ENCODE assay signal across 18 cellular contexts in genomic region chr4:179585761-179586160, GRCh38.
DNase-seq lines count a peak whose midpoint lies in the region; ATAC-seq and TF ChIP-seq lines count a peak whose summit lies in the region.
"Had no signal": no experiment of that assay in that cellular context is flagged by ENCODE, and none has a peak within 500 bp of the region (broad histone marks: within the 10 kb centered on the region; RNA-seq: fewer than 3 reads in every experiment).

No MANE protein-coding gene starts in this region.

- peak overlapping the region; percentile 28 for H2AFZ ChIP-seq in neural progenitor cell (replicated peaks)

- peaks cover 7% of the 10 kb centered on the region for H3K4me1 Mint-ChIP-seq in neural progenitor cell
- H3K4me1 Mint-ChIP-seq: CD4-positive, CD25-positive, alpha-beta regulatory T cell; CD8-positive, alpha-beta memory T cell; IgD-negative memory B cell had no signal

- H3F3A ChIP-seq in neural progenitor cell (ENCODE audit: low read depth) = no peaks in the 10 kb centered on the region

- peak; percentile 16 to 84 for DNase-seq in HAP-1 (ENCODE audit: low spot score in 2 of 2)
- peak; percentile 19 for DNase-seq in MV-4-11 (lab: John Stamatoyannopoulos, UW)
- DNase-seq in choroid plexus epithelial cell (ENCODE audit: low read depth) = peak; percentile 2
- DNase-seq in neural progenitor cell (ENCODE audit: low spot score) = no peak
- DNase-seq in NK-92 treated with Interleukin-12 subunit alpha and Interleukin-12 subunit beta, amount 100 ng/mL, for 24 hours (lab: John Stamatoyannopoulos, UW) = no peak
- no peak for DNase-seq in sciatic nerve (ENCODE audit: low spot score)
- DNase-seq in T-helper 1 cell = no peak
- no peak for DNase-seq in NCI-H748 treated with DMSO at 0.1 percent for 48 hours (lab: John Stamatoyannopoulos, UW)
- DNase-seq: ACHN; BE2C; C1 segment of cervical spinal cord; CD4-positive, CD25-positive, alpha-beta regulatory T cell; CD8-positive, alpha-beta memory T cell; COR-L47; HFFc6; KBM-7 had no signal

- no peak for ATAC-seq in sciatic nerve
- ATAC-seq: HCT116 had no signal

- H3K79me2 ChIP-seq in neural progenitor cell (ENCODE audit: low read depth) = no peaks in the 10 kb centered on the region

- H3K27me3 Mint-ChIP-seq in neural progenitor cell (ENCODE audit: insufficient read depth, low read depth) = no peaks in the 10 kb centered on the region
- H3K27me3 Mint-ChIP-seq: CD4-positive, CD25-positive, alpha-beta regulatory T cell; CD8-positive, alpha-beta memory T cell; IgD-negative memory B cell had no signal

- H3K27me3 ChIP-seq in HAP-1 (ENCODE audit: low read depth) (no peaks in the 10 kb centered on the region), neural progenitor cell (no peaks in the 10 kb centered on the region)
- H3K27me3 ChIP-seq: BE2C had no signal

- H3K4me3 ChIP-seq in HAP-1 (no peak overlapping the region), choroid plexus epithelial cell (ENCODE audit: low read depth, low read length) (no peak overlapping the region), neural progenitor cell (no peak overlapping the region)

- H3K9ac ChIP-seq in neural progenitor cell = no peak overlapping the region

- TF ChIP-seq CTCF in choroid plexus epithelial cell (conservative IDR thresholded peaks at IDR 0.05; ENCODE audit: low read depth, low read length) = no peak
- no peak for TF ChIP-seq CTCF in neural progenitor cell (IDR thresholded peaks at IDR 0.05)

- H3K4me1 ChIP-seq in HAP-1 = peaks cover 10% of the 10 kb centered on the region
- H3K4me1 ChIP-seq in neural progenitor cell = peaks cover 7% of the 10 kb centered on the region
- H3K4me1 ChIP-seq: BE2C had no signal

- intact Hi-C loops in sciatic nerve (cut with DNase I) = no loop called here

- no peak overlapping the region for H3K27ac ChIP-seq in neural progenitor cell

- no peak overlapping the region for H3K4me2 ChIP-seq in neural progenitor cell

- in situ Hi-C loops in HAP-1 (cut with MboI; ENCODE audit: low sequenced_read_pairs) = no loop called here

- H3K9me3 ChIP-seq in HAP-1 (no peaks in the 10 kb centered on the region), neural progenitor cell (ENCODE audit: low read depth) (no peaks in the 10 kb centered on the region)
- H3K9me3 ChIP-seq: BE2C had no signal

- no peaks in the 10 kb centered on the region for H4K20me1 ChIP-seq in neural progenitor cell (ENCODE audit: low read depth)

- H3K4me3 Mint-ChIP-seq in neural progenitor cell = no peak overlapping the region
- H3K4me3 Mint-ChIP-seq: CD4-positive, CD25-positive, alpha-beta regulatory T cell; CD8-positive, alpha-beta memory T cell; HFFc6; IgD-negative memory B cell had no signal

- H3K9me3 Mint-ChIP-seq in neural progenitor cell = no peaks in the 10 kb centered on the region

- H3K36me3 Mint-ChIP-seq in neural progenitor cell = no peaks in the 10 kb centered on the region
- H3K36me3 Mint-ChIP-seq: CD4-positive, CD25-positive, alpha-beta regulatory T cell; CD8-positive, alpha-beta memory T cell; IgD-negative memory B cell had no signal

- no peak overlapping the region for H3K27ac Mint-ChIP-seq in neural progenitor cell
- H3K27ac Mint-ChIP-seq: CD4-positive, CD25-positive, alpha-beta regulatory T cell; CD8-positive, alpha-beta memory T cell; HFFc6; IgD-negative memory B cell had no signal

- H3K36me3 ChIP-seq in HAP-1 (replicated peaks) (no peaks in the 10 kb centered on the region), neural progenitor cell (no peaks in the 10 kb centered on the region)
- H3K36me3 ChIP-seq: BE2C had no signal

Comparison
In these comparisons a context has a peak if more than half of its experiments do, and no peak if none do; other contexts are left out.
1. DNase-seq: peak in HAP-1 (2 of 2), MV-4-11 (single experiment) and choroid plexus epithelial cell (single experiment); none in neural progenitor cell (single experiment), NK-92 treated with Interleukin-12 subunit alpha and Interleukin-12 subunit beta, amount 100 ng/mL, for 24 hours (single experiment), sciatic nerve (single experiment), T-helper 1 cell (0 of 5) and NCI-H748 treated with DMSO at 0.1 percent for 48 hours (single experiment).